In the genomic region with DNA sequence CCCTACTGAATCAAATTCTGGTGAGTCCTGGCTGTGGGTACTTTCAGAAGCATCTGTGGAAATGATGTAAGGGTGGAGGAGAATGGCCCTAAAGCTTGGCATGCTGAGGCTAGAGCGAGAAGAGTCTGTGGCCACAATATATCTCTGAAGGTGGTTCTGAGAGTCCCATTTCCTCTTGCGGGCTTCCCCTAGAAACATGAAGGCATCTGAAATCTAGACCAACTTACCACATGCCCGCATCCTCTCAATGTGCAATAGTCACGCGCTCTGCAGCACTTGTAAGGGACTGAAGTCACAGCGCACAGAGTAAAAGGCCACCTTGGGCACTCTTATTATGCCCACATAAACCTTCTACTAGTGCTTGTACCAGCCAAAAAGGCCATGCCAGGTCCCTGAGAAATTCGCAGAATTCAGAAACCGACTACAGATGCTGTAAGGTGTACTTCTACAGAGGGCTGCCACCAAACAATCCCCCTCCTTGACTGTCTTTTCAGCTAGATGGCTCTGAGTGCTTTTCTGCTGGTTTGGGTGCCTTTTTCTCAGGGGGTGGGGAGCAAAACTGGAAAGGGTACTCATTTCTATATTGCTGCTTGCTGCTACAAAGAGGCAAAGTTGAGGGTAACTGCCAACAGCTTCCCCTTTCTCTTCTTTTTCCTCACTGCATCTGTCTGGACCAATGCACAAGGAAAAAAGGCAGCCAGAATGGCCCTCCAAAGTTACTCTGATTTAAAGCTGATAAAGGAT, we compare ENCODE assay signal across 10 cellular contexts.
A peak's percentile ranks its signal among the peaks of the same experiment; 100 is the strongest.
DNase-seq lines count a peak whose midpoint lies in the region; ATAC-seq and TF ChIP-seq lines count a peak whose summit lies in the region.
"Had no signal": no experiment of that assay in that cellular context is flagged by ENCODE, and none has a peak within 500 bp of the region (broad histone marks: within the 10 kb centered on the region; RNA-seq: fewer than 3 reads in every experiment).

No MANE protein-coding gene starts in this region.

- no peak overlapping the region for H3K27ac Mint-ChIP-seq in activated CD4-positive, alpha-beta T cell treated with anti-CD3 and anti-CD28 coated beads, Interleukin-2, amount 10 ng/mL, durations not matched to agents 24 days and 14 days
- H3K27ac Mint-ChIP-seq in naive B cell: peak overlapping the region in 1 of 6 donors; percentile 51
- no peak overlapping the region for H3K27ac Mint-ChIP-seq in chondrocyte (ENCODE audit: unreplicated experiment)

- H3K4me1 Mint-ChIP-seq in activated CD4-positive, alpha-beta T cell treated with anti-CD3 and anti-CD28 coated beads, Interleukin-2, amount 10 ng/mL, durations not matched to agents 24 days and 14 days: peaks cover 8% of the 10 kb centered on the region
- H3K4me1 Mint-ChIP-seq in naive B cell (peaks cover 0 to 6% (median 0%) of the 10 kb centered on the region in 3 donors), chondrocyte (ENCODE audit: low read depth) (no peaks in the 10 kb centered on the region)

- peaks cover 5% of the 10 kb centered on the region for H3K36me3 Mint-ChIP-seq in activated CD4-positive, alpha-beta T cell treated with anti-CD3 and anti-CD28 coated beads, Interleukin-2, amount 10 ng/mL, durations not matched to agents 24 days and 14 days (ENCODE audit: low read depth)
- H3K36me3 Mint-ChIP-seq in naive B cell (peaks cover 0 to 8% of the 10 kb centered on the region in 2 donors), chondrocyte (ENCODE audit: low read depth) (peaks cover 6% of the 10 kb centered on the region)

- H3K9me3 Mint-ChIP-seq in activated CD4-positive, alpha-beta T cell treated with anti-CD3 and anti-CD28 coated beads, Interleukin-2, amount 10 ng/mL, durations not matched to agents 24 days and 14 days: peaks cover 6% of the 10 kb centered on the region
- H3K9me3 Mint-ChIP-seq in naive B cell (peaks cover 0 to 11% (median 8%) of the 10 kb centered on the region in 7 donors), chondrocyte (ENCODE audit: low read depth) (peaks cover 19% of the 10 kb centered on the region)

- H3K27me3 Mint-ChIP-seq in activated CD4-positive, alpha-beta T cell treated with anti-CD3 and anti-CD28 coated beads, Interleukin-2, amount 10 ng/mL, durations not matched to agents 24 days and 14 days: peaks cover 10% of the 10 kb centered on the region
- H3K27me3 Mint-ChIP-seq in naive B cell (no peaks in the 10 kb centered on the region), chondrocyte (ENCODE audit: low read depth) (no peaks in the 10 kb centered on the region)

- ATAC-seq in GM21529 (IDR thresholded peaks at IDR 0.05; ENCODE audit: unreplicated experiment) (peak; percentile 99), HG03442 (IDR thresholded peaks at IDR 0.05; ENCODE audit: unreplicated experiment) (peak; percentile 99), naive B cell (ENCODE audit: low read depth in 2 of 2) (peak; percentile 55 to 69)

- intact Hi-C loops in activated CD4-positive, alpha-beta T cell treated with anti-CD3 and anti-CD28 coated beads, Interleukin-2, amount 10 ng/mL, durations not matched to agents 24 days and 14 days (cut with micrococcal nuclease): loop anchor here (1.0 kb wide), 1 partner anchor 26 kb away; no protein-coding TSS in a partner anchor

- no peak overlapping the region for H3K4me3 Mint-ChIP-seq in activated CD4-positive, alpha-beta T cell treated with anti-CD3 and anti-CD28 coated beads, Interleukin-2, amount 10 ng/mL, durations not matched to agents 24 days and 14 days
- no peak overlapping the region for H3K4me3 Mint-ChIP-seq in naive B cell
- H3K4me3 Mint-ChIP-seq in chondrocyte (ENCODE audit: unreplicated experiment): no peak overlapping the region

- DNase-seq in activated CD4-positive, alpha-beta T cell treated with anti-CD3 and anti-CD28 coated beads, Interleukin-2, amount 10 ng/mL, durations not matched to agents 24 days and 14 days: peak; percentile 80
- no peak for DNase-seq in activated CD4-positive, alpha-beta T cell treated with anti-CD3 and anti-CD28 coated beads for 4 hours
- DNase-seq in naive B cell (no peak), NCI-H524 treated with DMSO at 0.1 percent for 48 hours (lab: John Stamatoyannopoulos, UW) (no peak), H4 (ENCODE audit: low spot score) (no peak), chondrocyte (ENCODE audit: low spot score) (no peak)
- DNase-seq: effector memory CD4-positive, alpha-beta T cell; NCI-H226 had no signal

- no peak for TF ChIP-seq CTCF in chondrocyte (IDR thresholded peaks at IDR 0.05)
